28 cellular contexts compared by ENCODE assay signal in the genomic region with DNA sequence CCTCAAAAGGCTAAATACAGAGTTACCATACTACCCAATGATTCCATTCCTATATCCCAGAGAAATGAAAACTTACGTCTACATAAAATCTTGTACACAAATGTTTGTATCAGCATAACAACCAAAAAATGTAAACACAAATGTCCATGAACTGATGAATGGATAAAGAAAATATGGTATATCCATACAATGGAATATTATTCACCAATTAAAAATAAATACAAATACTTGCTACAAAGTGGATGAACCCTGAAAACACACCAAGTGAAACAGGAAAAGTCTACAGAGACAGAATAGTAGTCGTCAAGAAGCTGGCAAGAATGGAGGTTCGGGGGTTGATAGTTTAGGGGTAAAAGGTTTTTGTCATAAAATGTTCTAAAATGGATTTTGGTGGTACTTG.
"Had no signal": no experiment of that assay in that cellular context is flagged by ENCODE, and none has a peak within 500 bp of the region (broad histone marks: within the 10 kb centered on the region; RNA-seq: fewer than 3 reads in every experiment).

No MANE protein-coding gene starts in this region.

- H3K9me3 Mint-ChIP-seq: dendritic cell treated with granulocyte-macrophage colony-stimulating factor and Interleukin-4, amounts not matched to agents 40 ng/mL and 50 ng/mL, for 4 days; effector memory CD8-positive, alpha-beta T cell; naive B cell had no signal

- ATAC-seq: effector memory CD8-positive, alpha-beta T cell; esophagus mucosa; gastrocnemius medialis; heart right ventricle; left cardiac atrium; left lung; left ventricle myocardium superior; lower lobe of right lung; mucosa of descending colon; naive thymus-derived CD8-positive, alpha-beta T cell had no signal

- H3K27me3 Mint-ChIP-seq: dendritic cell treated with granulocyte-macrophage colony-stimulating factor and Interleukin-4, amounts not matched to agents 40 ng/mL and 50 ng/mL, for 4 days; effector memory CD8-positive, alpha-beta T cell; naive B cell; naive thymus-derived CD8-positive, alpha-beta T cell had no signal

- H3K4me1 ChIP-seq: left lung had no signal

- DNase-seq: cortex of kidney; effector CD8-positive, alpha-beta T cell; effector memory CD8-positive, alpha-beta T cell; endodermal cell; erythroblast; esophagus squamous epithelium; foreskin fibroblast; foreskin melanocyte; gastrocnemius medialis; glutamatergic neuron; head of caudate nucleus; heart right ventricle; hippocampal formation; left cardiac atrium; left lung; left ventricle myocardium superior; lower lobe of right lung; mesenchymal stem cell; mucosa of descending colon; naive B cell; naive thymus-derived CD8-positive, alpha-beta T cell had no signal

- H3K4me3 Mint-ChIP-seq: dendritic cell treated with granulocyte-macrophage colony-stimulating factor and Interleukin-4, amounts not matched to agents 40 ng/mL and 50 ng/mL, for 4 days; effector memory CD8-positive, alpha-beta T cell; endodermal cell; mesothelial cell of epicardium; naive B cell; naive thymus-derived CD8-positive, alpha-beta T cell had no signal

- FAIRE-seq: endometrium, islet of Langerhans, keratinocyte had no signal

- H3K36me3 ChIP-seq: gastrocnemius medialis, heart right ventricle, left lung, lower lobe of right lung had no signal

- H3K27me3 ChIP-seq: esophagus squamous epithelium, gastrocnemius medialis, heart right ventricle, left lung had no signal

- H3K4me3 ChIP-seq: esophagus squamous epithelium, gastrocnemius medialis, heart right ventricle, left lung, lower lobe of right lung, mucosa of descending colon had no signal

- H3K9me3 ChIP-seq: esophagus squamous epithelium, gastrocnemius medialis, left lung, lower lobe of right lung had no signal

- H3K27ac Mint-ChIP-seq: dendritic cell treated with granulocyte-macrophage colony-stimulating factor and Interleukin-4, amounts not matched to agents 40 ng/mL and 50 ng/mL, for 4 days; effector memory CD8-positive, alpha-beta T cell; endodermal cell; mesothelial cell of epicardium; naive thymus-derived CD8-positive, alpha-beta T cell had no signal

- H3K27ac ChIP-seq: epithelial cell of prostate, esophagus squamous epithelium, gastrocnemius medialis, heart right ventricle, left lung, lower lobe of right lung had no signal
